Comparison of ENCODE assay signal across 8 cellular contexts in the genomic region with DNA sequence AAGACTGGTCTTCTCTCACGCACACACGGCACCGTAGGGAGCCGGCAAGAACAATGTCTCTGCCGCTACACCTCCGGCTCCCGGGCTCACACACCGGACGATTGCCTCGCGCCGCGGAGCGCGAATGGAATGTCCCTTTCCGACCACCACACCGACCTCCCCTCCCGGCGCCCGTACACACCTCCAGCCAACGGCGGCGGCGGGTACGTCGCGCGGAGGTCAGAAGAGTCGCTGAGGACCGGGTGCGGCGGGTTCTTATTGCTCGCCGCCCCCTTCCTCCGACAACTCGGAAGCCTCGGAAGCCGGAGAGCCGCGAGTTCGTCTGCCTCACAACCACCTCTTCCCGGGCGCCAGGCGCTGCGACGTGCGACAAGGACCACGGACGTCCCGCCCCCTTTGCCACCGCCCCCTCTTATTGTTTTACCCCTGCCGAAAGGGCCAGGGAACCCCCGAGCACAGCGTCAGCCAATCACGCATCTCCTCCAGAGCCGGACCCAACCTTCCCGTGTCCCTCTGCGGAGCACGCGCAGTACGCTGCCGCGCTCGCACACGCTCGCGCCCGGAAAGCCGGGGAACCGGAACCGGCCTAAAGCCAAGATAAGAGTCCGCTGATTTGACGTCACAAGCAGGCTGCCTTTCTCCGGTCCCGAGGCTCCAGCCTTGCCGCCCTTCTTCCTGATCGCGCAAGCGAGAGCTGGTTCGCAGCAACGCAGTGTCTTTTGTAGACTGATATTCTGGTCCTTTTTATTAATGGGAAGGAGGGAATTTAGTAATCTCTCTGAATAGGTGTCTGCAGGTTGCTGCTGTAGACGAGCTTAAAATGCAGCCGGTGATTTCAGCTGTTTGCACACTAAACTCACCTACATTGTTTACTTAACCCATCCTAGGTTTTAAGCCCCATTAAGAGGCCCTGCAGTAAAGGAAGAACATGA. TPM values are rescaled to one million over a fixed set of nuclear protein-coding genes. Genes with fewer than 3 reads are reported as not detected.
DNase-seq lines count a peak whose midpoint lies in the region; ATAC-seq and TF ChIP-seq lines count a peak whose summit lies in the region.

Gene G3BP2 (minus strand): TSS at position 385 of the 932 bp plus-strand sequence. CDS start 11,386 bp downstream, outside the sequence.

- ATAC-seq in HG02885 (IDR thresholded peaks at IDR 0.05; ENCODE audit: poor library complexity, unreplicated experiment), result peak; percentile 94
- peak; percentile 93 for ATAC-seq in T-helper 17 cell
- peak; percentile 99 to 100 for ATAC-seq in left cardiac atrium
- ATAC-seq in upper lobe of right lung, result peak; percentile 99

- peak within 1 kb of the TSS; percentile 99 for H3K4me3 ChIP-seq in upper lobe of right lung

- peaks cover 33% of the 10 kb centered on the region for H3K4me1 ChIP-seq in upper lobe of right lung

- H3K36me3 ChIP-seq in upper lobe of right lung, result no peaks in the 10 kb centered on the region

- DNase-seq in NCI-H1694 treated with DMSO at 0.1 percent for 48 hours (lab: John Stamatoyannopoulos, UW) (peak; percentile 94), T-helper 17 cell (peak; percentile 92 to 97 (median 94)), amygdala (lab: John Stamatoyannopoulos, UW) (peak; percentile 81 to 99 (median 97)), left cardiac atrium (peak; percentile 99), posterior vena cava (ENCODE audit: low spot score) (peak; percentile 100), upper lobe of right lung (peak; percentile 99)

- intact Hi-C loops in left cardiac atrium (cut with DNase I), result loop anchor here (1.0 to 10.0 kb wide), 2 partner anchors 51 to 52 kb away; partner anchors contain the start of gene USO1 (in 2 of the 2)
- intact Hi-C loops in posterior vena cava (cut with DNase I), result loop anchor here in 1 of 2 donors (10.0 kb wide), 1 partner anchor 52 kb away; the partner anchor contains the start of gene USO1
- intact Hi-C loops in upper lobe of right lung (cut with DNase I), result no loop called here

- no peaks in the 10 kb centered on the region for H3K27me3 Mint-ChIP-seq in T-helper 17 cell

- TF ChIP-seq CTCF in upper lobe of right lung (IDR thresholded peaks at IDR 0.05), result no peak

- peak within 1 kb of the TSS; percentile 99 for H3K4me3 Mint-ChIP-seq in T-helper 17 cell

- H3K4me1 Mint-ChIP-seq in T-helper 17 cell, result peaks cover 44% of the 10 kb centered on the region

- H3K9me3 ChIP-seq in T-helper 17 cell (ENCODE audit: control insufficient read depth, low read length, poor library complexity, severe bottlenecking), result no peaks in the 10 kb centered on the region
- no peaks in the 10 kb centered on the region for H3K9me3 ChIP-seq in upper lobe of right lung

- peak; percentile 92 for TF ChIP-seq POLR2A in GM15510 (IDR thresholded peaks at IDR 0.05; ENCODE audit: borderline replicate concordance, extremely low read depth, insufficient read length)

- peak within 1 kb of the TSS; percentile 100 for H3K27ac Mint-ChIP-seq in T-helper 17 cell

- peaks cover 12% of the 10 kb centered on the region for H3K36me3 Mint-ChIP-seq in T-helper 17 cell (ENCODE audit: low read depth)

- H3K27me3 ChIP-seq in upper lobe of right lung, result no peaks in the 10 kb centered on the region

- peak within 1 kb of the TSS; percentile 92 for H3K27ac ChIP-seq in upper lobe of right lung

RNA-seq across cellular contexts. Expression of gene G3BP2, which starts in this region (rescaled TPM):
- total RNA-seq in T-helper 17 cell (100 to 1,000 TPM; 323 to 339 TPM), left cardiac atrium (100 to 1,000 TPM in 1 of 2 donors, 10 to 100 TPM in 1; 68.5 to 110 TPM), posterior vena cava (10 to 100 TPM; 76.7 to 87.3 TPM), upper lobe of right lung (102 TPM)

Comparison
In these comparisons a context has a peak if more than half of its experiments do, and no peak if none do; other contexts are left out.
1. Peak in every context shown above with its lines: DNase-seq, ATAC-seq, H3K4me3 ChIP-seq and H3K27ac ChIP-seq.